In genomic region chr21:31993826-31994791, GRCh38 we compare ENCODE assay signal across 1 cellular context.
TF ChIP-seq lines count a peak whose summit lies in the region.

No MANE protein-coding gene starts in this region.

TF ChIP-seq in liver, 16 proteins besides CTCF, POLR2A, EP300 and RAD21 (continued from another document):
- TF ChIP-seq NR2F2 (IDR thresholded peaks at IDR 0.05) (peak; percentile 68), GABPA (IDR thresholded peaks at IDR 0.05 in 1 of 2, conservative IDR thresholded peaks at IDR 0.05 in 1 of 2) (no peak), EGR1 (IDR thresholded peaks at IDR 0.05; ENCODE audit: low read depth in 2 of 2) (no peak)
TF ChIP-seq in liver: peak in this region for 1.
